22 cellular contexts compared by ENCODE assay signal in the genomic region with DNA sequence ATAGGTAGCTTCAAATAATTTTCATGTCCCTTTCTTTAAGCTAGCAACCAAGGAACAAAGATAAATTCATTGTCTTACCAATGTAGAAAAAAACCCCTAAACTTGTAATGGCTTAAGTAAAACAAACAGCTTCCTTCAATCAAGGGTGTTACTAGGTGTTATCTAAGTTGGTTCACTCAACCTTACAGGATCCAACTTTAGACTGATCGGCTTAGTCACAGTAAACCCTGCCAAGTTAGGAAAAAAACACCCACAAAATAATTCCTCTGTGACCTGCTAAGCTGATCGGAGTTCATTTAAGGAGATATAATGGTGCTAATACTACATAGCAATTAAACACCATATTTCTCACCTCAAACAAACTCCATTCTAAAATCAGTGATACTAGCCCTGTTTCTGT. TPM values are rescaled to one million over a fixed set of nuclear protein-coding genes. Genes with fewer than 3 reads are reported as not detected.
"Had no signal": no experiment of that assay in that cellular context is flagged by ENCODE, and none has a peak within 500 bp of the region (broad histone marks: within the 10 kb centered on the region; RNA-seq: fewer than 3 reads in every experiment).

No MANE protein-coding gene starts in this region.

- ATAC-seq: activated CD4-positive, alpha-beta T cell treated with anti-CD3 and anti-CD28 coated beads for 36 hours; activated T-helper 17 cell treated with anti-CD3 and anti-CD28 coated beads, Interleukin-2, amount 50 U/mL, for 72 hours had no signal

- FAIRE-seq: RCC 7860 had no signal

- H3K27ac ChIP-seq: SK-N-MC, VCaP had no signal

- H3K4me3 ChIP-seq: SK-N-MC had no signal

- DNase-seq: activated CD4-positive, alpha-beta memory T cell treated with anti-CD3 and anti-CD28 coated beads, Interleukin-2, amount 10 ng/mL, durations not matched to agents 7 days and 5 days; activated CD4-positive, alpha-beta T cell treated with anti-CD3 and anti-CD28 coated beads for 36 hours; activated CD4-positive, alpha-beta T cell treated with anti-CD3 and anti-CD28 coated beads, Interleukin-2, amount 50 U/mL, for 1 hour; activated gamma-delta T cell; activated naive CD4-positive, alpha-beta T cell treated with anti-CD3 and anti-CD28 coated beads for 36 hours; activated T-cell treated with anti-CD3 and anti-CD28 coated beads for 4 hours; activated T-cell treated with anti-CD3 and anti-CD28 coated beads, Interleukin-2, amount 50 U/mL, for 48 hours; amygdala; KG1; NCI-H1048; NCI-H146; NCI-H187 treated with DMSO at 0.1 percent for 48 hours; NCI-H2081 treated with DMSO at 0.1 percent for 48 hours; NCI-H226; NCI-H510A; NCI-H526 treated with DMSO at 0.1 percent for 48 hours; T-helper 1 cell had no signal

RNA-seq across cellular contexts. Expression of a gene that starts 16.2 kb away (rescaled TPM):
- total RNA-seq: LHCN-M2 had no signal
